ENCODE assay signal across 8 cellular contexts in the genomic region with DNA sequence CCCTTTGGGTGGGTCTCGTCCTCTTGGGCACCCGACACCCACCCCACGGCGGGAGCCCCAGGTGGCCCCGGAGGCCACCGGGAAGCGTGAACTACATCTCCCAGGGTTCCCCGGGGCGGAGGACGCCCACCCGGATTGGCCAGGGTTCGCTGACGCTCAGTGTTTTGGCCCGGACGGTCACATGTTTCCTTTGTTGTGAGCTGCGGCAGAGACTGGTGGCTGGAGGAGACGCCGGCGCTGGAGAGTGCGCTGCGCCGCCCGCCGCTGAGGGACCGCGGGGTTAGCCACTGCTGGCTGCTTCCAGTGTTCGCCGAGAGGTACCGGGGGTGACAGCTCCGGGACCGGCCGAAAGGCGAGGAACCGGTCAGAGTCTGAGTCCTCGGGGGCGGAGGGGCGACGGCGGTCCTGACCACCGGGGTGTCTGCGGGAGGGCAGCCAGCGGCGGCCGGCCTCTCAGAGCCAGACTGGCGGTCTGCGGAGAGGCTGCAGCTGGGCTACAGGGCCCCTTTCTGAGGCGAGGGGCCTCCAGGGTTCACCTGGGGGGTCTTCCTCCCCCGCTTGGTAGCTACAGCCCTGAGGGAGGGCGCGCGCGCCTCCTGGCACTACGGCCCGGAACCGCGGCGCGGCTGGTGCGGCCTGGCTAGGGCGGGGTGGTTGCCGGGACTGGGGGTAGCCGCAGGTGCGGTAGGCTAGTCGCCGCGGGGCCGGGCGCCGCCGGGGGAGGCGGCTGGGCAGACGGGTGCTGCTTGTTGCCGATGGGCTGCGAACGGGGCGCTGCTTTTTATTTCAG. TPM values are rescaled to one million over a fixed set of nuclear protein-coding genes. Genes with fewer than 3 reads are reported as not detected.
DNase-seq lines count a peak whose midpoint lies in the region; ATAC-seq and TF ChIP-seq lines count a peak whose summit lies in the region.

A gene with protein sequence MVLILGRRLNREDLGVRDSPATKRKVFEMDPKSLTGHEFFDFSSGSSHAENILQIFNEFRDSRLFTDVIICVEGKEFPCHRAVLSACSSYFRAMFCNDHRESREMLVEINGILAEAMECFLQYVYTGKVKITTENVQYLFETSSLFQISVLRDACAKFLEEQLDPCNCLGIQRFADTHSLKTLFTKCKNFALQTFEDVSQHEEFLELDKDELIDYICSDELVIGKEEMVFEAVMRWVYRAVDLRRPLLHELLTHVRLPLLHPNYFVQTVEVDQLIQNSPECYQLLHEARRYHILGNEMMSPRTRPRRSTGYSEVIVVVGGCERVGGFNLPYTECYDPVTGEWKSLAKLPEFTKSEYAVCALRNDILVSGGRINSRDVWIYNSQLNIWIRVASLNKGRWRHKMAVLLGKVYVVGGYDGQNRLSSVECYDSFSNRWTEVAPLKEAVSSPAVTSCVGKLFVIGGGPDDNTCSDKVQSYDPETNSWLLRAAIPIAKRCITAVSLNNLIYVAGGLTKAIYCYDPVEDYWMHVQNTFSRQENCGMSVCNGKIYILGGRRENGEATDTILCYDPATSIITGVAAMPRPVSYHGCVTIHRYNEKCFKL (plus strand): TSS at position 193 of the 790 bp plus-strand sequence. CDS start 14,734 bp downstream, outside the sequence.

- H3K36me3 ChIP-seq in muscle layer of duodenum (ENCODE audit: control insufficient read depth in 1 of 2, insufficient read depth in 2 of 2, low read length in 2 of 2), result peaks cover 0 to 8% of the 10 kb centered on the region in 2 donors

- H3K4me3 ChIP-seq in muscle layer of duodenum (ENCODE audit: low read depth in 1 of 2, low read length in 2 of 2), result peak within 1 kb of the TSS; percentile 87 to 90

- ATAC-seq in GM21723 (IDR thresholded peaks at IDR 0.05; ENCODE audit: unreplicated experiment) (peak; percentile 79), esophagus mucosa (peak; percentile 92)

- peak within 1 kb of the TSS; percentile 91 for H3K27ac ChIP-seq in muscle layer of duodenum (ENCODE audit: low read length)

- no peaks in the 10 kb centered on the region for H3K27me3 ChIP-seq in muscle layer of duodenum (ENCODE audit: low read depth, low read length)

- H3K9me3 ChIP-seq in muscle layer of duodenum (ENCODE audit: control insufficient read depth in 1 of 2, low read length in 2 of 2), result no peaks in the 10 kb centered on the region

- DNase-seq in DMS53 (lab: John Stamatoyannopoulos, UW) (peak; percentile 95), KG1 (lab: John Stamatoyannopoulos, UW) (peak; percentile 84)
- DNase-seq in activated T-cell treated with anti-CD3 and anti-CD28 coated beads, Interleukin-2, amount 50 U/mL, for 48 hours, result peak; percentile 90 to 93
- peak; percentile 83 to 84 for DNase-seq in stimulated activated CD8-positive, alpha-beta memory T cell treated with anti-CD3 and anti-CD28 coated beads, Interleukin-7, amount 100 ng/mL, for 4 hours (ENCODE audit: low read depth in 2 of 2)

- H3K4me1 ChIP-seq in muscle layer of duodenum (ENCODE audit: control insufficient read depth in 1 of 2, insufficient read depth in 2 of 2, low read length in 2 of 2), result peaks cover 12 to 19% of the 10 kb centered on the region in 2 donors

TF ChIP-seq in PFSK-1, 5 proteins besides CTCF, POLR2A, EP300 and RAD21:
- TF ChIP-seq FOXP2 (optimal IDR thresholded peaks at IDR 0.05; ENCODE audit: borderline replicate concordance, extremely low read depth, extremely low read length, insufficient read depth) (peak; percentile 68), TAF1 (IDR thresholded peaks at IDR 0.05; ENCODE audit: borderline replicate concordance, insufficient read depth, low read length) (no peak), SIN3A (IDR thresholded peaks at IDR 0.05; ENCODE audit: borderline replicate concordance, insufficient read depth, low read length) (peak; percentile 92; the same call in 1 of the 2 replicates), POLR2AphosphoS5 (IDR thresholded peaks at IDR 0.05; ENCODE audit: low read depth, low read length) (no peak)
- TF ChIP-seq, protein P1, sequence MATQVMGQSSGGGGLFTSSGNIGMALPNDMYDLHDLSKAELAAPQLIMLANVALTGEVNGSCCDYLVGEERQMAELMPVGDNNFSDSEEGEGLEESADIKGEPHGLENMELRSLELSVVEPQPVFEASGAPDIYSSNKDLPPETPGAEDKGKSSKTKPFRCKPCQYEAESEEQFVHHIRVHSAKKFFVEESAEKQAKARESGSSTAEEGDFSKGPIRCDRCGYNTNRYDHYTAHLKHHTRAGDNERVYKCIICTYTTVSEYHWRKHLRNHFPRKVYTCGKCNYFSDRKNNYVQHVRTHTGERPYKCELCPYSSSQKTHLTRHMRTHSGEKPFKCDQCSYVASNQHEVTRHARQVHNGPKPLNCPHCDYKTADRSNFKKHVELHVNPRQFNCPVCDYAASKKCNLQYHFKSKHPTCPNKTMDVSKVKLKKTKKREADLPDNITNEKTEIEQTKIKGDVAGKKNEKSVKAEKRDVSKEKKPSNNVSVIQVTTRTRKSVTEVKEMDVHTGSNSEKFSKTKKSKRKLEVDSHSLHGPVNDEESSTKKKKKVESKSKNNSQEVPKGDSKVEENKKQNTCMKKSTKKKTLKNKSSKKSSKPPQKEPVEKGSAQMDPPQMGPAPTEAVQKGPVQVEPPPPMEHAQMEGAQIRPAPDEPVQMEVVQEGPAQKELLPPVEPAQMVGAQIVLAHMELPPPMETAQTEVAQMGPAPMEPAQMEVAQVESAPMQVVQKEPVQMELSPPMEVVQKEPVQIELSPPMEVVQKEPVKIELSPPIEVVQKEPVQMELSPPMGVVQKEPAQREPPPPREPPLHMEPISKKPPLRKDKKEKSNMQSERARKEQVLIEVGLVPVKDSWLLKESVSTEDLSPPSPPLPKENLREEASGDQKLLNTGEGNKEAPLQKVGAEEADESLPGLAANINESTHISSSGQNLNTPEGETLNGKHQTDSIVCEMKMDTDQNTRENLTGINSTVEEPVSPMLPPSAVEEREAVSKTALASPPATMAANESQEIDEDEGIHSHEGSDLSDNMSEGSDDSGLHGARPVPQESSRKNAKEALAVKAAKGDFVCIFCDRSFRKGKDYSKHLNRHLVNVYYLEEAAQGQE (IDR thresholded peaks at IDR 0.05; ENCODE audit: insufficient read depth in 1 of 2, low read depth in 2 of 2, low read length in 2 of 2), result no peak

RNA-seq across cellular contexts. Expression of the gene that starts here (rescaled TPM):
- 6.7 TPM for polyA plus RNA-seq in PFSK-1 (2012; ENCODE audit: insufficient read length, low read depth)
- 13.2 TPM for total RNA-seq in esophagus mucosa

Comparison
In these comparisons a context has a peak if more than half of its experiments do, and no peak if none do; other contexts are left out.
1. Peak in every context shown above with its lines: DNase-seq, ATAC-seq, H3K4me3 ChIP-seq and H3K27ac ChIP-seq.